21 cellular contexts compared by ENCODE assay signal in genomic region chr2:233708942-233709341, GRCh38. TPM values are rescaled to one million over a fixed set of nuclear protein-coding genes. Genes with fewer than 3 reads are reported as not detected.
"Had no signal": no experiment of that assay in that cellular context is flagged by ENCODE, and none has a peak within 500 bp of the region (broad histone marks: within the 10 kb centered on the region; RNA-seq: fewer than 3 reads in every experiment).

No MANE protein-coding gene starts in this region.

- H3K27me3 ChIP-seq: right atrium auricular region, transverse colon had no signal

- H3K4me1 ChIP-seq: right atrium auricular region had no signal

- H3K9me3 ChIP-seq: transverse colon had no signal

- ATAC-seq: natural killer cell; stimulated activated memory B cell treated with anti-CD40 and anti-IgM and Interleukin-4, amounts not matched to agents 10 μg/mL and 1 μg/mL and 100 μg/mL, for 72 hours had no signal

- FAIRE-seq: endothelial cell of umbilical vein had no signal

- H3K4me3 ChIP-seq: coronary artery, right atrium auricular region, transverse colon had no signal

- DNase-seq: activated CD4-positive, alpha-beta T cell treated with anti-CD3 and anti-CD28 coated beads, Interleukin-2, amount 10 ng/mL, durations not matched to agents 7 days and 5 days; activated CD8-positive, alpha-beta memory T cell treated with anti-CD3 and anti-CD28 coated beads for 24 hours; activated naive CD8-positive, alpha-beta T cell treated with anti-CD3 and anti-CD28 coated beads for 36 hours; amygdala; central memory CD4-positive, alpha-beta T cell; foreskin melanocyte; head of caudate nucleus; immature natural killer cell; mesenchymal stem cell; natural killer cell; nucleus accumbens; stimulated activated CD4-positive, alpha-beta T cell treated with anti-CD3 and anti-CD28 coated beads, Interleukin-2, amount 100 ng/mL, for 48 hours; transverse colon had no signal

- H3K36me3 ChIP-seq: right atrium auricular region, transverse colon had no signal

- H3K27ac ChIP-seq: coronary artery, right atrium auricular region, transverse colon had no signal

RNA-seq across cellular contexts. Expression of gene UGT1A5, which starts 3.8 kb away (rescaled TPM):
- total RNA-seq: activated CD4-positive, alpha-beta T cell treated with anti-CD3 and anti-CD28 coated beads, Interleukin-2, amount 10 ng/mL, durations not matched to agents 7 days and 5 days; activated naive CD8-positive, alpha-beta T cell treated with anti-CD3 and anti-CD28 coated beads for 36 hours; activated T-helper 1 cell treated with anti-CD3 and anti-CD28 coated beads, Interleukin-12 subunit alpha, Interleukin-12 subunit beta, Interleukin-2, Interleukin-4 antibody, amounts not matched to agents 30 ng/mL and 10 ng/mL and 1 ng/mL, durations not matched to agents 14 hours and 24 hours and 36 hours; endothelial cell of umbilical vein; natural killer cell; progenitor cell of endocrine pancreas; right atrium auricular region; skeletal muscle tissue; subcutaneous adipose tissue had no signal
- polyA plus RNA-seq: endothelial cell of umbilical vein, immature natural killer cell had no signal

RNA-seq across cellular contexts. Expression of gene UGT1A4, which starts 9.6 kb away (rescaled TPM):
- total RNA-seq: activated CD4-positive, alpha-beta T cell treated with anti-CD3 and anti-CD28 coated beads, Interleukin-2, amount 10 ng/mL, durations not matched to agents 7 days and 5 days; activated naive CD8-positive, alpha-beta T cell treated with anti-CD3 and anti-CD28 coated beads for 36 hours; activated T-helper 1 cell treated with anti-CD3 and anti-CD28 coated beads, Interleukin-12 subunit alpha, Interleukin-12 subunit beta, Interleukin-2, Interleukin-4 antibody, amounts not matched to agents 30 ng/mL and 10 ng/mL and 1 ng/mL, durations not matched to agents 14 hours and 24 hours and 36 hours; endothelial cell of umbilical vein; natural killer cell; progenitor cell of endocrine pancreas; right atrium auricular region; skeletal muscle tissue; subcutaneous adipose tissue had no signal
- polyA plus RNA-seq: endothelial cell of umbilical vein, immature natural killer cell had no signal

RNA-seq across cellular contexts. Expression of gene UGT1A6, which starts 16.3 kb away (rescaled TPM):
- total RNA-seq: activated CD4-positive, alpha-beta T cell treated with anti-CD3 and anti-CD28 coated beads, Interleukin-2, amount 10 ng/mL, durations not matched to agents 7 days and 5 days; activated naive CD8-positive, alpha-beta T cell treated with anti-CD3 and anti-CD28 coated beads for 36 hours; activated T-helper 1 cell treated with anti-CD3 and anti-CD28 coated beads, Interleukin-12 subunit alpha, Interleukin-12 subunit beta, Interleukin-2, Interleukin-4 antibody, amounts not matched to agents 30 ng/mL and 10 ng/mL and 1 ng/mL, durations not matched to agents 14 hours and 24 hours and 36 hours; endothelial cell of umbilical vein; natural killer cell; progenitor cell of endocrine pancreas; right atrium auricular region; subcutaneous adipose tissue had no signal
- polyA plus RNA-seq: endothelial cell of umbilical vein, immature natural killer cell had no signal

RNA-seq across cellular contexts. Expression of gene UGT1A3, which starts 19.9 kb away (rescaled TPM):
- total RNA-seq: activated CD4-positive, alpha-beta T cell treated with anti-CD3 and anti-CD28 coated beads, Interleukin-2, amount 10 ng/mL, durations not matched to agents 7 days and 5 days; activated naive CD8-positive, alpha-beta T cell treated with anti-CD3 and anti-CD28 coated beads for 36 hours; activated T-helper 1 cell treated with anti-CD3 and anti-CD28 coated beads, Interleukin-12 subunit alpha, Interleukin-12 subunit beta, Interleukin-2, Interleukin-4 antibody, amounts not matched to agents 30 ng/mL and 10 ng/mL and 1 ng/mL, durations not matched to agents 14 hours and 24 hours and 36 hours; endothelial cell of umbilical vein; natural killer cell; progenitor cell of endocrine pancreas; right atrium auricular region; skeletal muscle tissue; subcutaneous adipose tissue had no signal
- polyA plus RNA-seq: endothelial cell of umbilical vein, immature natural killer cell had no signal

RNA-seq across cellular contexts. Expression of gene UGT1A7, which starts 27.2 kb away (rescaled TPM):
- total RNA-seq: activated CD4-positive, alpha-beta T cell treated with anti-CD3 and anti-CD28 coated beads, Interleukin-2, amount 10 ng/mL, durations not matched to agents 7 days and 5 days; activated naive CD8-positive, alpha-beta T cell treated with anti-CD3 and anti-CD28 coated beads for 36 hours; activated T-helper 1 cell treated with anti-CD3 and anti-CD28 coated beads, Interleukin-12 subunit alpha, Interleukin-12 subunit beta, Interleukin-2, Interleukin-4 antibody, amounts not matched to agents 30 ng/mL and 10 ng/mL and 1 ng/mL, durations not matched to agents 14 hours and 24 hours and 36 hours; endothelial cell of umbilical vein; natural killer cell; progenitor cell of endocrine pancreas; right atrium auricular region; skeletal muscle tissue had no signal
- polyA plus RNA-seq: endothelial cell of umbilical vein, immature natural killer cell had no signal
